ENCODE assay signal across 21 cellular contexts in genomic region chrX:3160771-3161170, GRCh38.
DNase-seq lines count a peak whose midpoint lies in the region; ATAC-seq, FAIRE-seq and TF ChIP-seq lines count a peak whose summit lies in the region.
"Had no signal": no experiment of that assay in that cellular context is flagged by ENCODE, and none has a peak within 500 bp of the region (broad histone marks: within the 10 kb centered on the region; RNA-seq: fewer than 3 reads in every experiment).

No MANE protein-coding gene starts in this region.

- peaks cover 48% of the 10 kb centered on the region for H3K36me3 Mint-ChIP-seq in nephron progenitor cell (ENCODE audit: low read depth)
- no peaks in the 10 kb centered on the region for H3K36me3 Mint-ChIP-seq in activated naive CD8-positive, alpha-beta T cell treated with anti-CD3 and anti-CD28 coated beads, Interleukin-2, amount 50 U/mL, for 24 hours (ENCODE audit: low read depth)

- H3K36me3 ChIP-seq in HAP-1 (replicated peaks) (no peaks in the 10 kb centered on the region), H1 (ENCODE audit: control insufficient read depth in 2 of 4, insufficient read depth in 4 of 4, low read length in 3 of 4) (no peaks in the 10 kb centered on the region)
- H3K36me3 ChIP-seq: SJSA1 had no signal

- TF ChIP-seq POLR2A in H1 (IDR thresholded peaks at IDR 0.05; ENCODE audit: control extremely low read depth in 1 of 2, low read depth in 2 of 2, low read length in 2 of 2) = no peak
- no peak for TF ChIP-seq POLR2A in lower leg skin (IDR thresholded peaks at IDR 0.05)

- no peaks in the 10 kb centered on the region for H3K79me2 ChIP-seq in H1 (ENCODE audit: control insufficient read depth in 1 of 2, insufficient read depth in 2 of 2, low read length in 2 of 2)

- FAIRE-seq in H1 (lab: Jason Lieb, UNC) = peak; percentile 89
- FAIRE-seq: A549, GM12892, HepG2 had no signal

- H3K18ac ChIP-seq in H1 (ENCODE audit: extremely low read depth, low read length) = no peak overlapping the region; the same call in 1 of the 2 replicates

- H4K91ac ChIP-seq in H1 (replicated peaks; ENCODE audit: insufficient read length, low read length) = no peak overlapping the region

- TF ChIP-seq CTCF in H1 (IDR thresholded peaks at IDR 0.05; ENCODE audit: control extremely low read depth in 1 of 3, insufficient read depth in 1 of 3, low read depth in 1 of 3, low read length in 3 of 3) (no peak), nephron progenitor cell (IDR thresholded peaks at IDR 0.05) (no peak), lower leg skin (IDR thresholded peaks at IDR 0.05) (no peak)

- H3K9me3 Mint-ChIP-seq in nephron progenitor cell = peaks cover 53% of the 10 kb centered on the region
- H3K9me3 Mint-ChIP-seq in activated naive CD8-positive, alpha-beta T cell treated with anti-CD3 and anti-CD28 coated beads, Interleukin-2, amount 50 U/mL, for 24 hours = peaks cover 11% of the 10 kb centered on the region
- H3K9me3 Mint-ChIP-seq: HFFc6 had no signal

- in situ Hi-C loops in HAP-1 (cut with MboI; ENCODE audit: low sequenced_read_pairs) = no loop called here

- CTCF ChIA-PET in H1 (lab: Charles Lee; ENCODE audit: partially characterized antibody) = no interaction called here

- no peak for ATAC-seq in activated naive CD8-positive, alpha-beta T cell treated with anti-CD3 and anti-CD28 coated beads, Interleukin-2, amount 50 U/mL, for 24 hours
- ATAC-seq: A549, HepG2, PC-3 had no signal

- H3K27ac ChIP-seq in H1 (ENCODE audit: low read depth, low read length) = no peak overlapping the region
- H3K27ac ChIP-seq: A549, C4-2B, GM23248, SJSA1 had no signal

- H4K20me1 ChIP-seq in H1 (replicated peaks in 1 of 2; ENCODE audit: control insufficient read depth in 1 of 2, insufficient read depth in 2 of 2, low read length in 2 of 2) = no peaks in the 10 kb centered on the region

- H3K4me2 ChIP-seq in H1 (ENCODE audit: insufficient read depth in 1 of 2, low read depth in 2 of 2, low read length in 2 of 2) = no peak overlapping the region; a peak in 1 of 4 replicates
- H3K4me2 ChIP-seq: A549 had no signal

- TF ChIP-seq RAD21 in H1 (IDR thresholded peaks at IDR 0.05 in 1 of 2, conservative IDR thresholded peaks at IDR 0.05 in 1 of 2; ENCODE audit: low read depth in 2 of 2, low read length in 2 of 2) = no peak

- no peak overlapping the region for H3K4me3 ChIP-seq in HAP-1
- H3K4me3 ChIP-seq in H1 (ENCODE audit: extremely low read depth in 1 of 4, insufficient read depth in 2 of 4, low read depth in 3 of 4, low read length in 4 of 4) = no peak overlapping the region
- H3K4me3 ChIP-seq in lower leg skin (ENCODE audit: low read depth, poor library complexity, severe bottlenecking) = no peak overlapping the region
- H3K4me3 ChIP-seq: A549, GM23248, SJSA1 had no signal

- H2BK15ac ChIP-seq in H1 (ENCODE audit: low read length) = no peak overlapping the region

- POLR2A ChIA-PET in H1 (lab: Charles Lee; ENCODE audit: partially characterized antibody) = no interaction called here

- no peak overlapping the region for H2BK5ac ChIP-seq in H1 (ENCODE audit: low read depth, low read length)

- no peak overlapping the region for H4K5ac ChIP-seq in H1 (ENCODE audit: insufficient read length, low read depth, low read length)

- peaks cover 57% of the 10 kb centered on the region for H3K4me1 Mint-ChIP-seq in nephron progenitor cell
- no peaks in the 10 kb centered on the region for H3K4me1 Mint-ChIP-seq in activated naive CD8-positive, alpha-beta T cell treated with anti-CD3 and anti-CD28 coated beads, Interleukin-2, amount 50 U/mL, for 24 hours

- H3K27ac Mint-ChIP-seq in nephron progenitor cell = peak overlapping the region; percentile 89
- H3K27ac Mint-ChIP-seq in activated naive CD8-positive, alpha-beta T cell treated with anti-CD3 and anti-CD28 coated beads, Interleukin-2, amount 50 U/mL, for 24 hours = no peak overlapping the region

- no peaks in the 10 kb centered on the region for H3K23me2 ChIP-seq in H1 (ENCODE audit: low read depth, low read length)

- H3K79me1 ChIP-seq in H1 (ENCODE audit: low read depth, low read length) = no peaks in the 10 kb centered on the region

- intact Hi-C loops in lower leg skin (cut with DNase I; ENCODE audit: low total_unique reads) = no loop called here

- H3K4me1 ChIP-seq in HAP-1 = peaks cover 8% of the 10 kb centered on the region
- H3K4me1 ChIP-seq in H1 (replicated peaks in 1 of 4; ENCODE audit: control insufficient read depth in 3 of 4, insufficient read depth in 4 of 4, low read length in 3 of 4) = no peaks in the 10 kb centered on the region; a peak in 1 of 7 replicates
- H3K4me1 ChIP-seq: A549, SJSA1 had no signal

- H2AK5ac ChIP-seq in H1 (ENCODE audit: low read depth, low read length) = no peak overlapping the region

- H3K27me3 Mint-ChIP-seq in nephron progenitor cell (ENCODE audit: low read depth, poor library complexity) = peaks cover 2% of the 10 kb centered on the region
- H3K27me3 Mint-ChIP-seq in activated naive CD8-positive, alpha-beta T cell treated with anti-CD3 and anti-CD28 coated beads, Interleukin-2, amount 50 U/mL, for 24 hours = no peaks in the 10 kb centered on the region

- H3K14ac ChIP-seq in H1 (ENCODE audit: insufficient read length) = no peak overlapping the region

- no peak overlapping the region for H3K4ac ChIP-seq in H1 (replicated peaks; ENCODE audit: insufficient read length, low read depth, low read length)

- no peak overlapping the region for H3K56ac ChIP-seq in H1 (replicated peaks; ENCODE audit: insufficient read length, low read depth, low read length)

- 54% methylated on average over 2 of the region's 2 CpGs; no CpG with 5 or more reads in 1 of the 2 experiments for WGBS in H1 (ENCODE audit: extremely low coverage in 1 of 2, insufficient coverage in 1 of 2, insufficient read length in 1 of 2, insufficient replicate concordance in 2 of 2, low coverage in 1 of 2, low lambda C conversion rate in 2 of 2, missing lambda C conversion rate in 1 of 2), 2 experiments
- 59 to 63% methylated on average over 2 of the region's 2 CpGs for WGBS in lower leg skin, 2 donors

- peak; percentile 48 for DNase-seq in COLO829 (ENCODE audit: low spot score)
- peak; percentile 13 to 44 for DNase-seq in HAP-1 (ENCODE audit: low spot score in 2 of 2)
- no peak for DNase-seq in H1 (ENCODE audit: low read depth in 1 of 2, low spot score in 2 of 2)
- no peak for DNase-seq in nephron progenitor cell
- no peak for DNase-seq in iPS-NIHi7 (ENCODE audit: extremely low spot score)
- no peak for DNase-seq in activated naive CD8-positive, alpha-beta T cell treated with anti-CD3 and anti-CD28 coated beads, Interleukin-2, amount 50 U/mL, for 24 hours
- no peak for DNase-seq in lower leg skin (ENCODE audit: low spot score in 2 of 2)
- no peak for DNase-seq in NCI-H510A (lab: John Stamatoyannopoulos, UW)
- DNase-seq: GM23248, HFFc6, KG1, NCI-H1436, NCI-H2029 treated with DMSO at 0.1 percent for 48 hours, NCI-H446, NCI-H82, PC-3 had no signal

- H3K9me3 ChIP-seq in HAP-1 (no peaks in the 10 kb centered on the region), H1 (ENCODE audit: insufficient read depth in 2 of 2, low read depth in 1 of 2, low read length in 1 of 2) (no peaks in the 10 kb centered on the region)
- H3K9me3 ChIP-seq: A549, SJSA1 had no signal

- H2AFZ ChIP-seq in H1 (ENCODE audit: low read length) = no peak overlapping the region
- H2AFZ ChIP-seq: GM23248 had no signal

- no peak overlapping the region for H2BK120ac ChIP-seq in H1 (replicated peaks; ENCODE audit: low read depth, low read length)

- H3K23ac ChIP-seq in H1 (ENCODE audit: insufficient read length) = no peak overlapping the region

- peak overlapping the region; percentile 11 for H3K4me3 Mint-ChIP-seq in nephron progenitor cell
- H3K4me3 Mint-ChIP-seq in activated naive CD8-positive, alpha-beta T cell treated with anti-CD3 and anti-CD28 coated beads, Interleukin-2, amount 50 U/mL, for 24 hours = no peak overlapping the region
- H3K4me3 Mint-ChIP-seq: HFFc6 had no signal

- H4K8ac ChIP-seq in H1 (ENCODE audit: extremely low read depth, insufficient read depth, low read length) = no peak overlapping the region

- no peak for TF ChIP-seq EP300 in H1 (IDR thresholded peaks at IDR 0.05; ENCODE audit: borderline replicate concordance in 1 of 2, low read depth in 2 of 2, low read length in 2 of 2)

- H3K27me3 ChIP-seq in HAP-1 (ENCODE audit: low read depth) (no peaks in the 10 kb centered on the region; the same call in 1 of the 2 replicates), H1 (replicated peaks in 1 of 4; ENCODE audit: control insufficient read depth in 3 of 4, extremely low read depth in 1 of 4, insufficient read depth in 3 of 4, low read length in 3 of 4) (no peaks in the 10 kb centered on the region)
- H3K27me3 ChIP-seq: SJSA1 had no signal

- no peak overlapping the region for H3K9ac ChIP-seq in H1 (replicated peaks in 1 of 4; ENCODE audit: extremely low read depth in 1 of 4, low read depth in 3 of 4, low read length in 3 of 4)
- H3K9ac ChIP-seq: GM23248 had no signal

- no peak overlapping the region for H2BK12ac ChIP-seq in H1 (ENCODE audit: low read depth, low read length)

- no peak overlapping the region for H2BK20ac ChIP-seq in H1 (ENCODE audit: low read length)

TF ChIP-seq in H1, 55 proteins besides CTCF, POLR2A, EP300 and RAD21 (continues in another document):
- TF ChIP-seq USF2 (IDR thresholded peaks at IDR 0.05; ENCODE audit: low read length) (no peak), SP2 (IDR thresholded peaks at IDR 0.05; ENCODE audit: low read length) (no peak), SRF (IDR thresholded peaks at IDR 0.05; ENCODE audit: low read depth, low read length) (no peak), CEBPB (IDR thresholded peaks at IDR 0.05; ENCODE audit: low read depth, low read length) (no peak), NANOG (IDR thresholded peaks at IDR 0.05; ENCODE audit: insufficient read depth, low read depth, low read length, poor library complexity, severe bottlenecking) (no peak), CBX8 (IDR thresholded peaks at IDR 0.05; ENCODE audit: borderline replicate concordance, low read depth, low read length) (no peak), TAF7 (optimal IDR thresholded peaks at IDR 0.05; ENCODE audit: borderline replicate concordance, low read depth, low read length) (no peak), GTF2F1 (IDR thresholded peaks at IDR 0.05; ENCODE audit: borderline replicate concordance, low read depth, low read length) (no peak)

Comparison
In these comparisons a context has a peak if more than half of its experiments do, and no peak if none do; other contexts are left out.
1. DNase-seq: peak in COLO829 (single experiment) and HAP-1 (2 of 2); none in H1 (0 of 2), nephron progenitor cell (single experiment), iPS-NIHi7 (single experiment), activated naive CD8-positive, alpha-beta T cell treated with anti-CD3 and anti-CD28 coated beads, Interleukin-2, amount 50 U/mL, for 24 hours (single experiment), lower leg skin (0 of 2) and NCI-H510A (single experiment).